Comparison of ENCODE assay signal across 20 cellular contexts in genomic region chr9:116791314-116791713, GRCh38.
DNase-seq lines count a peak whose midpoint lies in the region; ATAC-seq, FAIRE-seq and TF ChIP-seq lines count a peak whose summit lies in the region.
"Had no signal": no experiment of that assay in that cellular context is flagged by ENCODE, and none has a peak within 500 bp of the region (broad histone marks: within the 10 kb centered on the region; RNA-seq: fewer than 3 reads in every experiment).

No MANE protein-coding gene starts in this region.

- DNase-seq in D721Med (ENCODE audit: insufficient read length, low spot score): no peak
- DNase-seq in NCI-H1092 treated with DMSO at 0.1 percent for 48 hours (lab: John Stamatoyannopoulos, UW): peak; percentile 13
- DNase-seq in NCI-H510A treated with DMSO at 0.1 percent for 48 hours (lab: John Stamatoyannopoulos, UW): peak; percentile 34
- no peak for DNase-seq in glutamatergic neuron
- no peak for DNase-seq in KBM-7
- DNase-seq in SKM-1 treated with dmso at 0.1 percent for 144 hours (lab: John Stamatoyannopoulos, UW; ENCODE audit: unreplicated experiment): no peak
- DNase-seq in GM12892 (ENCODE audit: insufficient read length): no peak
- DNase-seq: activated CD4-positive, alpha-beta T cell treated with anti-CD3 and anti-CD28 coated beads for 48 hours; foreskin keratinocyte; HFFc6; hypothalamus; KG1; kidney glomerular epithelial cell; naive thymus-derived CD8-positive, alpha-beta T cell; Right ventricle myocardium superior; T-cell; upper lobe of right lung had no signal

- TF ChIP-seq CTCF in D721Med (IDR thresholded peaks at IDR 0.05; ENCODE audit: insufficient read depth, missing control alignments) (no peak), glutamatergic neuron (IDR thresholded peaks at IDR 0.05; ENCODE audit: partially characterized antibody, unreplicated experiment) (no peak)

- no peak for TF ChIP-seq POLR2A in GM12892 (IDR thresholded peaks at IDR 0.05; ENCODE audit: low read depth, low read length)

- H3K4me1 Mint-ChIP-seq in glutamatergic neuron (ENCODE audit: low read depth, unreplicated experiment): peaks cover 28% of the 10 kb centered on the region
- H3K4me1 Mint-ChIP-seq: naive thymus-derived CD8-positive, alpha-beta T cell; T-cell had no signal

- in situ Hi-C loops in KBM-7 (cut with MboI; ENCODE audit: low pct_unique_long_range_greater_than_20kb, low sequenced_read_pairs): no loop called here

- FAIRE-seq in D721Med (lab: Jason Lieb, UNC): peak; percentile 74
- no peak for FAIRE-seq in GM12892 (lab: Jason Lieb, UNC)
- FAIRE-seq: A549 had no signal

- peaks cover 5% of the 10 kb centered on the region for H3K36me3 Mint-ChIP-seq in glutamatergic neuron (ENCODE audit: unreplicated experiment)
- H3K36me3 Mint-ChIP-seq: naive thymus-derived CD8-positive, alpha-beta T cell; T-cell had no signal

- peak overlapping the region; percentile 88 for H3K27ac Mint-ChIP-seq in glutamatergic neuron (ENCODE audit: unreplicated experiment)
- H3K27ac Mint-ChIP-seq: dendritic cell treated with granulocyte-macrophage colony-stimulating factor and Interleukin-4, amounts not matched to agents 40 ng/mL and 50 ng/mL, for 4 days; HFFc6; naive thymus-derived CD8-positive, alpha-beta T cell; T-cell had no signal

- H3K4me3 Mint-ChIP-seq in glutamatergic neuron (ENCODE audit: unreplicated experiment): peak overlapping the region; percentile 61
- H3K4me3 Mint-ChIP-seq: dendritic cell treated with granulocyte-macrophage colony-stimulating factor and Interleukin-4, amounts not matched to agents 40 ng/mL and 50 ng/mL, for 4 days; HFFc6; naive thymus-derived CD8-positive, alpha-beta T cell; T-cell had no signal

- H3K9me3 Mint-ChIP-seq in glutamatergic neuron (ENCODE audit: unreplicated experiment): peaks cover 9% of the 10 kb centered on the region
- H3K9me3 Mint-ChIP-seq: dendritic cell treated with granulocyte-macrophage colony-stimulating factor and Interleukin-4, amounts not matched to agents 40 ng/mL and 50 ng/mL, for 4 days; HFFc6; T-cell had no signal

- ATAC-seq in HG02798 (IDR thresholded peaks at IDR 0.05; ENCODE audit: poor library complexity, unreplicated experiment): no peak
- ATAC-seq: A549; foreskin keratinocyte; naive thymus-derived CD8-positive, alpha-beta T cell; T-cell; upper lobe of right lung had no signal

- H3K27me3 Mint-ChIP-seq in glutamatergic neuron (ENCODE audit: unreplicated experiment): peaks cover 5% of the 10 kb centered on the region
- H3K27me3 Mint-ChIP-seq: dendritic cell treated with granulocyte-macrophage colony-stimulating factor and Interleukin-4, amounts not matched to agents 40 ng/mL and 50 ng/mL, for 4 days had no signal

Comparison
In these comparisons a context has a peak if more than half of its experiments do, and no peak if none do; other contexts are left out.
1. DNase-seq: peak in NCI-H1092 treated with DMSO at 0.1 percent for 48 hours (single experiment) and NCI-H510A treated with DMSO at 0.1 percent for 48 hours (single experiment); none in D721Med (single experiment), glutamatergic neuron (single experiment), KBM-7 (single experiment), SKM-1 treated with dmso at 0.1 percent for 144 hours (single experiment) and GM12892 (single experiment).